ENCODE assay signal across 8 cellular contexts in genomic region chr5:95554331-95554646, GRCh38. TPM values are rescaled to one million over a fixed set of nuclear protein-coding genes. Genes with fewer than 3 reads are reported as not detected.
DNase-seq lines count a peak whose midpoint lies in the region; ATAC-seq and TF ChIP-seq lines count a peak whose summit lies in the region.

No MANE protein-coding gene starts in this region.

- ATAC-seq in CD4-positive, alpha-beta T cell (ENCODE audit: poor library complexity): peak; percentile 39
- peak; percentile 23 for ATAC-seq in GM21367 (IDR thresholded peaks at IDR 0.05; ENCODE audit: unreplicated experiment)

- no peak overlapping the region for H2AK5ac ChIP-seq in mesendoderm (ENCODE audit: low read length)

- no peak overlapping the region for H3K4ac ChIP-seq in mesendoderm (ENCODE audit: low read depth, low read length)

- in situ Hi-C loops in astrocyte of the cerebellum (cut with HindIII; ENCODE audit: low sequenced_read_pairs): no loop called here

- H4K8ac ChIP-seq in mesendoderm (ENCODE audit: low read depth, low read length): no peak overlapping the region

- no peaks in the 10 kb centered on the region for H3K27me3 Mint-ChIP-seq in CD4-positive, alpha-beta T cell

- H3K9ac ChIP-seq in HUES48 (ENCODE audit: low read depth, low read length) (peak overlapping the region; percentile 76), mesendoderm (ENCODE audit: low read length) (peak overlapping the region; percentile 79)

- H3K79me2 ChIP-seq in mesendoderm (ENCODE audit: control insufficient read depth, insufficient read depth, low read length): peaks cover 10% of the 10 kb centered on the region

- no peaks in the 10 kb centered on the region for H3K9me3 ChIP-seq in CD4-positive, alpha-beta T cell (ENCODE audit: control insufficient read depth, low read length)
- no peaks in the 10 kb centered on the region for H3K9me3 ChIP-seq in HUES48 (ENCODE audit: control insufficient read depth, insufficient read depth, low read length)

- no peak overlapping the region for H4K5ac ChIP-seq in mesendoderm (ENCODE audit: low read length)

- peak overlapping the region; percentile 57 for H3K4me2 ChIP-seq in mesendoderm (ENCODE audit: low read length)

- POLR2A ChIA-PET in CD4-positive, alpha-beta T cell (lab: Charles Lee): interaction anchor here (1.2 to 1.6 kb wide), 6 partner anchors 10 to 281 kb away, joined by 4 to 40 read pairs (median 11); partner anchors contain the start of gene RFESD

- H3K36me3 ChIP-seq in HUES48 (ENCODE audit: control insufficient read depth, insufficient read depth, low read length) (peaks cover 21% of the 10 kb centered on the region), mesendoderm (ENCODE audit: control insufficient read depth, insufficient read depth, low read length) (no peaks in the 10 kb centered on the region)

- H2BK5ac ChIP-seq in mesendoderm (ENCODE audit: low read length): no peak overlapping the region

- intact Hi-C loops in CD4-positive, alpha-beta T cell (cut with DNase I, micrococcal nuclease): loop anchor here (2.0 to 10.0 kb wide), 7 partner anchors 67 to 1631 kb away; partner anchors contain the start of genes CAST (in 1 of the 2), ELL2 (in 1 of the 2), GPR150 (in 1 of the 2) and RFESD (in 1 of the 2)

- H3K18ac ChIP-seq in mesendoderm (ENCODE audit: low read length): no peak overlapping the region

- H3K4me1 Mint-ChIP-seq in CD4-positive, alpha-beta T cell (ENCODE audit: low read depth): peaks cover 56% of the 10 kb centered on the region

- CTCF ChIA-PET in CD4-positive, alpha-beta T cell (lab: Charles Lee): interaction anchor here (0.7 kb wide), 1 partner anchor 92 kb away, joined by 3 read pairs; the partner anchor contains the start of gene RFESD

- H3K4me1 ChIP-seq in HUES48 (ENCODE audit: control insufficient read depth, insufficient read depth, low read length) (peaks cover 13% of the 10 kb centered on the region), mesendoderm (ENCODE audit: control insufficient read depth, low read depth, low read length) (peaks cover 6% of the 10 kb centered on the region)

- no peak for DNase-seq in CD4-positive, alpha-beta T cell
- DNase-seq in astrocyte of the cerebellum (ENCODE audit: low read depth): no peak
- no peak for DNase-seq in mesendoderm
- no peak for DNase-seq in effector CD4-positive, alpha-beta T cell
- DNase-seq in NCI-H1105 treated with DMSO at 0.1 percent for 48 hours (lab: John Stamatoyannopoulos, UW): no peak
- DNase-seq in occipital lobe (lab: John Stamatoyannopoulos, UW): no peak

- H3K9me3 Mint-ChIP-seq in CD4-positive, alpha-beta T cell: no peaks in the 10 kb centered on the region

- H2BK15ac ChIP-seq in mesendoderm (replicated peaks; ENCODE audit: low read depth): no peak overlapping the region

- peaks cover 46% of the 10 kb centered on the region for H3K36me3 Mint-ChIP-seq in CD4-positive, alpha-beta T cell (ENCODE audit: low read depth)

- peak overlapping the region; percentile 93 for H3K56ac ChIP-seq in mesendoderm (ENCODE audit: low read length)

- H3K27ac Mint-ChIP-seq in CD4-positive, alpha-beta T cell: peak overlapping the region; percentile 91

- H3K23ac ChIP-seq in mesendoderm (ENCODE audit: low read length): no peak overlapping the region

- peaks cover 11% of the 10 kb centered on the region for H3K79me1 ChIP-seq in mesendoderm (ENCODE audit: low read length)

- peak overlapping the region; percentile 98 for H3K4me3 Mint-ChIP-seq in CD4-positive, alpha-beta T cell

- no peak overlapping the region for H2BK120ac ChIP-seq in mesendoderm (ENCODE audit: low read depth, low read length)

- H3K4me3 ChIP-seq in HUES48 (ENCODE audit: low read depth, low read length) (peak overlapping the region; percentile 91), astrocyte of the cerebellum (ENCODE audit: low read depth, low read length) (peak overlapping the region; percentile 89), mesendoderm (ENCODE audit: low read length) (peak overlapping the region; percentile 74)

- TF ChIP-seq CTCF in CD4-positive, alpha-beta T cell (IDR thresholded peaks at IDR 0.05): no peak
- TF ChIP-seq CTCF in astrocyte of the cerebellum (IDR thresholded peaks at IDR 0.05; ENCODE audit: low read depth, low read length, missing control alignments): no peak

- no CpG with 5 or more reads among the region's 6 CpGs for WGBS in mesendoderm (ENCODE audit: extremely low coverage, insufficient coverage, low lambda C conversion rate)

- H3K27me3 ChIP-seq in CD4-positive, alpha-beta T cell (ENCODE audit: control insufficient read depth, insufficient read depth, low read length): no peaks in the 10 kb centered on the region
- H3K27me3 ChIP-seq in HUES48 (ENCODE audit: control insufficient read depth, insufficient read depth, low read length): no peaks in the 10 kb centered on the region
- no peaks in the 10 kb centered on the region for H3K27me3 ChIP-seq in mesendoderm (ENCODE audit: insufficient read depth, low read length, poor library complexity)

- peak overlapping the region; percentile 69 for H3K27ac ChIP-seq in CD4-positive, alpha-beta T cell (ENCODE audit: low read depth, low read length)
- peak overlapping the region; percentile 91 for H3K27ac ChIP-seq in HUES48 (ENCODE audit: low read depth, low read length)
- no peak overlapping the region for H3K27ac ChIP-seq in mesendoderm (ENCODE audit: low read depth, low read length)

RNA-seq across cellular contexts. Expression of gene SKIC3, which starts 0.5 kb away (rescaled TPM):
- total RNA-seq in CD4-positive, alpha-beta T cell: 10 to 100 TPM; 63.8 to 65.2 TPM
- polyA plus RNA-seq in mesendoderm (2013, experiment 1 of 2): 27.3 TPM
- polyA plus RNA-seq in mesendoderm (2013, experiment 2 of 2): 28.0 TPM
- total RNA-seq in occipital lobe: 216 TPM

RNA-seq across cellular contexts. Expression of gene ARSK, which starts 0.6 kb away (rescaled TPM):
- 1 to 10 TPM; 2.2 to 2.7 TPM for total RNA-seq in CD4-positive, alpha-beta T cell
- 9.5 TPM for polyA plus RNA-seq in mesendoderm (2013, experiment 1 of 2)
- 9.1 TPM for polyA plus RNA-seq in mesendoderm (2013, experiment 2 of 2)
- 10.8 TPM for total RNA-seq in occipital lobe
